9 cellular contexts compared by ENCODE assay signal in the genomic region with DNA sequence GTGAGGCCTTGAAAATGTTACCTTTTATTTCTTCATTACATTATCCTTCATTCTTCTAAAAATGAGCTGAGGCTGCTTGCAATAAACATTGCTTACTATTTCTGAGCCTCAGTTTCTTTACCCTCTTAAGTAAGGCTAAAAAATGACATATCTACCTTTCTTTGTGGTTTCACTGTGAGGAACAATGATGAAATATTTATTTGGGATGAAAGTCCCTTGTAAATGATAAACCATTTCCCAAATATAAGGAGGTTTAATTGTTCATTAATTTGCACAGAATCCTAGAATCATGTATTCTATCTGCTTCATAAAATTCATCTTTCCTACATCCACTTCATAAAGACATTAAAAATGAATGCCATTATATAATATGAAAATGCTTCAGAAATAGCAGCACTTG.
"Had no signal": no experiment of that assay in that cellular context is flagged by ENCODE, and none has a peak within 500 bp of the region (broad histone marks: within the 10 kb centered on the region; RNA-seq: fewer than 3 reads in every experiment).

No MANE protein-coding gene starts in this region.

- H3K4me1 ChIP-seq: foreskin keratinocyte, prostate gland had no signal

- H3K27me3 ChIP-seq: cardiac muscle cell, foreskin keratinocyte had no signal

- H3K27ac ChIP-seq: cardiac muscle cell, foreskin keratinocyte, prostate gland had no signal

- H3K27ac Mint-ChIP-seq: nephron, type B pancreatic cell had no signal

- H3K4me1 Mint-ChIP-seq: nephron had no signal

- H3K9me3 Mint-ChIP-seq: nephron; stimulated activated naive B cell treated with anti-CD40 and anti-IgM and Interleukin-4, amounts not matched to agents 10 μg/mL and 1 μg/mL and 100 μg/mL, for 72 hours; type B pancreatic cell had no signal

- DNase-seq: foreskin keratinocyte; left cardiac atrium; stimulated activated CD4-positive, alpha-beta T cell treated with anti-CD3 and anti-CD28 coated beads, Interleukin-2, amount 100 ng/mL, for 24 hours; stimulated activated naive B cell treated with anti-CD40 and anti-IgM and Interleukin-4, amounts not matched to agents 10 μg/mL and 1 μg/mL and 100 μg/mL, for 72 hours had no signal

- H3K4me3 Mint-ChIP-seq: nephron; stimulated activated naive B cell treated with anti-CD40 and anti-IgM and Interleukin-4, amounts not matched to agents 10 μg/mL and 1 μg/mL and 100 μg/mL, for 72 hours; type B pancreatic cell had no signal

- H3K9me3 ChIP-seq: prostate gland had no signal

- H3K4me3 ChIP-seq: cardiac muscle cell, prostate gland had no signal

- ATAC-seq: activated CD4-positive, CD25-positive, alpha-beta regulatory T cell treated with anti-CD3 and anti-CD28 coated beads, Interleukin-2, amount 50 U/mL, for 24 hours; foreskin keratinocyte; stimulated activated naive B cell treated with anti-CD40 and anti-IgM and Interleukin-4, amounts not matched to agents 10 μg/mL and 1 μg/mL and 100 μg/mL, for 72 hours had no signal

- H3K27me3 Mint-ChIP-seq: stimulated activated naive B cell treated with anti-CD40 and anti-IgM and Interleukin-4, amounts not matched to agents 10 μg/mL and 1 μg/mL and 100 μg/mL, for 72 hours; type B pancreatic cell had no signal
